In genomic region chr7:26385240-26385639, GRCh38 we compare ENCODE assay signal across 1 cellular context.
TF ChIP-seq lines count a peak whose summit lies in the region.

No MANE protein-coding gene starts in this region.

TF ChIP-seq in HCT116, 20 proteins besides CTCF, POLR2A, EP300 and RAD21 (continued from another document):
- TF ChIP-seq ZBTB33 (IDR thresholded peaks at IDR 0.05; ENCODE audit: extremely low read depth, insufficient replicate concordance, low read length) = no peak
